Comparison of ENCODE assay signal across 8 cellular contexts in genomic region chr19:41427647-41428480, GRCh38. TPM values are rescaled to one million over a fixed set of nuclear protein-coding genes. Genes with fewer than 3 reads are reported as not detected.
DNase-seq lines count a peak whose midpoint lies in the region; TF ChIP-seq lines count a peak whose summit lies in the region.

No MANE protein-coding gene starts in this region.

- peak overlapping the region; percentile 80 for H3K27ac ChIP-seq in BLaER1
- peak overlapping the region; percentile 82 to 86 (median 86) for H3K27ac ChIP-seq in esophagus muscularis mucosa (replicated peaks in 1 of 4)
- H3K27ac ChIP-seq in neuronal stem cell (replicated peaks; ENCODE audit: low read length) = no peak overlapping the region

- H3K23ac ChIP-seq in neuronal stem cell (ENCODE audit: low read depth, low read length, poor library complexity) = peak overlapping the region; percentile 73

- H3K27me3 ChIP-seq in BLaER1 (no peaks in the 10 kb centered on the region), esophagus muscularis mucosa (no peaks in the 10 kb centered on the region), neuronal stem cell (ENCODE audit: control insufficient read depth in 3 of 3, insufficient read depth in 3 of 3, low read depth in 1 of 3, low read length in 3 of 3) (no peaks in the 10 kb centered on the region)

- WGBS in esophagus muscularis mucosa = 7% methylated on average over 20 of the region's 23 CpGs
- no CpG with 5 or more reads among the region's 23 CpGs for WGBS in neuronal stem cell (ENCODE audit: extremely low coverage in 2 of 2, insufficient read length in 2 of 2, insufficient replicate concordance in 1 of 2), 2 donors

- peak overlapping the region; percentile 81 for H2AK5ac ChIP-seq in neuronal stem cell (ENCODE audit: low read depth, low read length)

- peak overlapping the region; percentile 73 for H2BK12ac ChIP-seq in neuronal stem cell (ENCODE audit: low read length)

- H3K79me1 ChIP-seq in neuronal stem cell (ENCODE audit: low read depth, low read length) = peaks cover 9% of the 10 kb centered on the region

- H2BK15ac ChIP-seq in neuronal stem cell (ENCODE audit: low read length) = peak overlapping the region; percentile 79

- H3K9ac ChIP-seq in BLaER1 = peak overlapping the region; percentile 69
- peak overlapping the region; percentile 81 for H3K9ac ChIP-seq in neuronal stem cell (ENCODE audit: low read depth, low read length, poor library complexity)

- H3K36me3 ChIP-seq in BLaER1 = peaks cover 65% of the 10 kb centered on the region
- H3K36me3 ChIP-seq in esophagus muscularis mucosa = peaks cover 30 to 66% (median 56%) of the 10 kb centered on the region in 4 donors
- H3K36me3 ChIP-seq in neuronal stem cell (replicated peaks in 1 of 2; ENCODE audit: control insufficient read depth in 2 of 2, insufficient read depth in 2 of 2, low read length in 2 of 2) = peaks cover 31 to 42% of the 10 kb centered on the region in 2 donors

- TF ChIP-seq CTCF in esophagus muscularis mucosa (IDR thresholded peaks at IDR 0.05) = no peak

- H2BK5ac ChIP-seq in neuronal stem cell (ENCODE audit: low read length) = peak overlapping the region; percentile 66

- peaks cover 9% of the 10 kb centered on the region; the same call in 1 of the 2 replicates for H4K20me1 ChIP-seq in BLaER1

- no peak overlapping the region for H2BK120ac ChIP-seq in neuronal stem cell (ENCODE audit: low read depth, low read length)

- DNase-seq in Kasumi-1 (lab: John Stamatoyannopoulos, UW) (peak; percentile 59 to 61), activated T-cell treated with anti-CD3 and anti-CD28 coated beads for 1 hour (ENCODE audit: low read depth) (peak; percentile 12), esophagus muscularis mucosa (ENCODE audit: extremely low spot score) (no peak), neuronal stem cell (ENCODE audit: low spot score) (no peak), cortex of kidney (lab: John Stamatoyannopoulos, UW) (no peak), NCI-H446 (lab: John Stamatoyannopoulos, UW) (no peak), NCI-H748 treated with DMSO at 0.1 percent for 48 hours (lab: John Stamatoyannopoulos, UW) (no peak)

- no peak for TF ChIP-seq POLR2A in esophagus muscularis mucosa (IDR thresholded peaks at IDR 0.05; ENCODE audit: low read depth)

- H2AFZ ChIP-seq in neuronal stem cell (ENCODE audit: low read length) = peak overlapping the region; percentile 85

- no peak for TF ChIP-seq EP300 in esophagus muscularis mucosa (IDR thresholded peaks at IDR 0.05)

- peak overlapping the region; percentile 61 for H3K18ac ChIP-seq in neuronal stem cell (ENCODE audit: low read length)

- peak overlapping the region; percentile 56 for H3K14ac ChIP-seq in neuronal stem cell (ENCODE audit: low read length)

- H3K4me2 ChIP-seq in BLaER1 (peak overlapping the region; percentile 87), neuronal stem cell (ENCODE audit: insufficient read depth, low read length, poor library complexity, severe bottlenecking) (peak overlapping the region; percentile 60)

- H4K91ac ChIP-seq in neuronal stem cell (ENCODE audit: low read depth, low read length, poor library complexity) = no peak overlapping the region

- H3K4me3 ChIP-seq in BLaER1 (peak overlapping the region; percentile 56), esophagus muscularis mucosa (peak overlapping the region; percentile 56 to 71 (median 62)), neuronal stem cell (ENCODE audit: low read length in 2 of 2) (peak overlapping the region; percentile 12 to 42)

- H3K4me1 ChIP-seq in BLaER1 (peaks cover 47% of the 10 kb centered on the region), esophagus muscularis mucosa (peaks cover 47 to 55% (median 52%) of the 10 kb centered on the region in 4 donors), neuronal stem cell (ENCODE audit: control insufficient read depth in 2 of 2, insufficient read depth in 1 of 2, low read depth in 1 of 2, low read length in 2 of 2) (peaks cover 13 to 19% of the 10 kb centered on the region in 2 donors)

- H4K8ac ChIP-seq in neuronal stem cell (ENCODE audit: low read depth, low read length) = no peak overlapping the region

- no peak overlapping the region for H3K4ac ChIP-seq in neuronal stem cell (ENCODE audit: low read length)

- H3K9me3 ChIP-seq in BLaER1 (no peaks in the 10 kb centered on the region), esophagus muscularis mucosa (no peaks in the 10 kb centered on the region), neuronal stem cell (replicated peaks in 1 of 2; ENCODE audit: control insufficient read depth in 2 of 2, insufficient read depth in 1 of 2, low read depth in 1 of 2, low read length in 2 of 2) (no peaks in the 10 kb centered on the region)

- intact Hi-C loops in esophagus muscularis mucosa (cut with DNase I) = loop anchor here (5.0 kb wide), 1 partner anchor 76 kb away; the partner anchor contains the start of gene TGFB1

RNA-seq across cellular contexts. Expression of gene B3GNT8, which starts 0.7 kb away (rescaled TPM):
- 10 to 100 TPM in 1 of 4 donors, 1 to 10 TPM in 3; 1.2 to 12.0 (median 5.0) TPM for total RNA-seq in esophagus muscularis mucosa
- polyA plus RNA-seq in neuronal stem cell (2013, experiment 1 of 2) = 0.93 TPM
- polyA plus RNA-seq in neuronal stem cell (2013, experiment 2 of 2) = 0.84 TPM

RNA-seq across cellular contexts. Expression of gene DMAC2, which starts 11.8 kb away (rescaled TPM):
- 10 to 100 TPM; 41.9 to 70.6 (median 61.2) TPM for total RNA-seq in esophagus muscularis mucosa
- 86.3 TPM for polyA plus RNA-seq in neuronal stem cell (2013, experiment 1 of 2)
- 82.5 TPM for polyA plus RNA-seq in neuronal stem cell (2013, experiment 2 of 2)

RNA-seq across cellular contexts. Expression of gene ERICH4, which starts 15.1 kb away (rescaled TPM):
- not detected for total RNA-seq in esophagus muscularis mucosa
- polyA plus RNA-seq in neuronal stem cell (2013, experiment 1 of 2) = not detected
- polyA plus RNA-seq in neuronal stem cell (2013, experiment 2 of 2) = not detected

RNA-seq across cellular contexts. Expression of gene BCKDHA, which starts 30.2 kb away (rescaled TPM):
- total RNA-seq in esophagus muscularis mucosa = 10 to 100 TPM; 40.7 to 75.2 (median 54.0) TPM
- polyA plus RNA-seq in neuronal stem cell (2013, experiment 1 of 2) = 26.5 TPM
- polyA plus RNA-seq in neuronal stem cell (2013, experiment 2 of 2) = 29.7 TPM

RNA-seq across cellular contexts. Expression of gene EXOSC5, which starts 30.7 kb away (rescaled TPM):
- 10 to 100 TPM; 11.2 to 15.2 (median 13.2) TPM for total RNA-seq in esophagus muscularis mucosa
- 9.1 TPM for polyA plus RNA-seq in neuronal stem cell (2013, experiment 1 of 2)
- 9.4 TPM for polyA plus RNA-seq in neuronal stem cell (2013, experiment 2 of 2)

Comparison
In these comparisons a context has a peak if more than half of its experiments do, and no peak if none do; other contexts are left out.
1. DNase-seq: peak in Kasumi-1 (2 of 2) and activated T-cell treated with anti-CD3 and anti-CD28 coated beads for 1 hour (single experiment); none in esophagus muscularis mucosa (single experiment), neuronal stem cell (single experiment), cortex of kidney (single experiment), NCI-H446 (0 of 2) and NCI-H748 treated with DMSO at 0.1 percent for 48 hours (single experiment).
2. Peak in every context shown above with its lines, with median percentiles within 50 percentile points of each other: H3K4me3 ChIP-seq.